1 cellular context compared by ENCODE assay signal in the genomic region with DNA sequence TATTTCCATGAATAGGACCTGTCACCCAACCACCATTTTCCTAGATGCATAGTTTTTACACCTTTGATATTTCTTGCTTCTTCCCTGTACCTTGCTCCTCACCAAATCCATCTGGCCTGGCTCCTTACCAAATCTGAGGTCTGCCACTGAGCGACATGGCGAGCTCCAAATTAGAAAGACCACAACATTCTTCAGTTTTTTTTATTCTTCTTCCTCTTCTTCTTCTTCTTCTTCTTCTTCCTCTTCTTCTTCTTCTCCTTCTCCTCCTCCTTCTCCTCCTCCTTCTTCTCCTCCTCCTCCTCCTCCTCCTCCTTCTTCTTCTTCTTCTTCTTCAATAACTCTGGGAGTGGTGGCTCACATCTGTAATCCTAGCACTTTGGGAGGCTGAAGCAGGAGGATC.
TF ChIP-seq lines count a peak whose summit lies in the region.

No MANE protein-coding gene starts in this region.

TF ChIP-seq in K562, 482 proteins besides CTCF, POLR2A, EP300 and RAD21 (continued from another document):
- TF ChIP-seq, protein P1, sequence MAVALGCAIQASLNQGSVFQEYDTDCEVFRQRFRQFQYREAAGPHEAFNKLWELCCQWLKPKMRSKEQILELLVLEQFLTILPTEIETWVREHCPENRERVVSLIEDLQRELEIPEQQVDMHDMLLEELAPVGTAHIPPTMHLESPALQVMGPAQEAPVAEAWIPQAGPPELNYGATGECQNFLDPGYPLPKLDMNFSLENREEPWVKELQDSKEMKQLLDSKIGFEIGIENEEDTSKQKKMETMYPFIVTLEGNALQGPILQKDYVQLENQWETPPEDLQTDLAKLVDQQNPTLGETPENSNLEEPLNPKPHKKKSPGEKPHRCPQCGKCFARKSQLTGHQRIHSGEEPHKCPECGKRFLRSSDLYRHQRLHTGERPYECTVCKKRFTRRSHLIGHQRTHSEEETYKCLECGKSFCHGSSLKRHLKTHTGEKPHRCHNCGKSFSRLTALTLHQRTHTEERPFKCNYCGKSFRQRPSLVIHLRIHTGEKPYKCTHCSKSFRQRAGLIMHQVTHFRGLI (CRISPR knock-in tag; IDR thresholded peaks at IDR 0.05), result no peak
TF ChIP-seq in K562: peak in this region for 44.
